ENCODE assay signal across 11 cellular contexts in the genomic region with DNA sequence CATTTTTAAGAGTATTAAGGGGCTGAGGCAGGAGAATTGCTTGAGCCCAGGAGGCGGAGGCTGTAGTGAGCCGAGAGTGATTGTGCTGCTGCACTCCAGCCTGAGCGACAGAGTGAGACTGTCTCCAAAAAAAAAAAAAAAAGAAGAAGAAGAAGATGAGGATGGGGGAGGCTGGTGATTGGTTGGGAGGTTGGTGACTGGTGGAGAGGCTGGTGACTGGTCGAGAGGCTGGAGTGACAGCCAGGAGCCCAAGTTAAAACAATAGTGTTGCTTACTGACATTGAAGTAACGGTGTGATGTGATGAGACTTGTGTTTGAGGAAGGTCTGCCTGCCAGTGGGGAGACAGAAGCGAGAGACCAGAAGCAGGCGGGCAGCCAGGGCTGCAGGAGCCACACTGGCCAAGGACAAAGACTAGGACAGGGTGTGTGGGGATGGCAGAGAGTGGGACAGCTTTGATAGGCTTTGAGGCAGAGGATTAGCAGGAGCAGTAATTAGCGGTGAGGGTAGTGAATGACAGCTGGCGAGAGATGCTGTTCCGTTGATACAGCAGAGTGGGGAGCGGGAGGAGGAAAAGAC. TPM values are rescaled to one million over a fixed set of nuclear protein-coding genes. Genes with fewer than 3 reads are reported as not detected.
A peak's percentile ranks its signal among the peaks of the same experiment; 100 is the strongest.
DNase-seq lines count a peak whose midpoint lies in the region; ATAC-seq and TF ChIP-seq lines count a peak whose summit lies in the region.
"Had no signal": no experiment of that assay in that cellular context is flagged by ENCODE, and none has a peak within 500 bp of the region (broad histone marks: within the 10 kb centered on the region; RNA-seq: fewer than 3 reads in every experiment).

No MANE protein-coding gene starts in this region.

- H3K9me3 ChIP-seq in endodermal cell (ENCODE audit: control insufficient read depth, low read length) (no peaks in the 10 kb centered on the region), transverse colon (no peaks in the 10 kb centered on the region)
- H3K9me3 ChIP-seq: tibial artery had no signal

- no peak for DNase-seq in activated CD4-positive, alpha-beta T cell treated with anti-CD3 and anti-CD28 coated beads, Interleukin-2, amount 10 ng/mL, durations not matched to agents 7 days and 5 days
- DNase-seq in activated CD4-positive, alpha-beta T cell treated with anti-CD3 and anti-CD28 coated beads, Interleukin-2, amount 50 U/mL, for 4 hours: no peak
- DNase-seq in T-cell: no peak
- DNase-seq in endodermal cell: no peak
- DNase-seq in putamen (ENCODE audit: low spot score): peak; percentile 39
- no peak for DNase-seq in left colon
- no peak for DNase-seq in transverse colon
- no peak for DNase-seq in erythroblast (lab: John Stamatoyannopoulos, UW)
- DNase-seq: Kasumi-1, NCI-H2171, tibial artery had no signal

- H3K27me3 ChIP-seq in endodermal cell (ENCODE audit: control insufficient read depth, insufficient read depth, low read length, poor library complexity, severe bottlenecking): no peaks in the 10 kb centered on the region
- no peaks in the 10 kb centered on the region for H3K27me3 ChIP-seq in transverse colon
- H3K27me3 ChIP-seq: tibial artery had no signal

- H3K4me1 ChIP-seq in endodermal cell (ENCODE audit: control insufficient read depth, insufficient read depth, low read length): no peaks in the 10 kb centered on the region
- H3K4me1 ChIP-seq in transverse colon: peaks cover 11 to 40% (median 16%) of the 10 kb centered on the region in 4 donors

- in situ Hi-C loops in transverse colon (cut with MboI; ENCODE audit: low pct_ligation_motif_present in 1 of 4, low pct_unique_long_range_greater_than_20kb in 1 of 4, low sequenced_read_pairs in 3 of 4): no loop called here

- no peak overlapping the region for H3K27ac ChIP-seq in endodermal cell (ENCODE audit: low read depth, low read length)
- no peak overlapping the region for H3K27ac ChIP-seq in transverse colon
- H3K27ac ChIP-seq: tibial artery had no signal

- CTCF ChIA-PET in activated CD4-positive, alpha-beta T cell treated with anti-CD3 and anti-CD28 coated beads, Interleukin-2, amount 10 ng/mL, durations not matched to agents 7 days and 5 days (lab: Charles Lee): no interaction called here
- CTCF ChIA-PET in T-cell (lab: Charles Lee): interaction anchor here in 1 of 2 donors (0.6 kb wide), 1 partner anchor 1262 kb away, joined by 4 read pairs; no protein-coding TSS in a partner anchor

- H3K36me3 ChIP-seq in endodermal cell (ENCODE audit: control insufficient read depth, insufficient read depth, low read length) (peaks cover 77% of the 10 kb centered on the region), transverse colon (peaks cover 0 to 41% (median 17%) of the 10 kb centered on the region in 4 donors)

- ATAC-seq in T-cell (replicated peaks in 1 of 4) (no peak), left colon (no peak)

- no peaks in the 10 kb centered on the region for H3K9me3 Mint-ChIP-seq in activated CD4-positive, alpha-beta T cell treated with anti-CD3 and anti-CD28 coated beads, Interleukin-2, amount 10 ng/mL, durations not matched to agents 7 days and 5 days
- H3K9me3 Mint-ChIP-seq in T-cell (no peaks in the 10 kb centered on the region), endodermal cell (no peaks in the 10 kb centered on the region)

- H3K4me3 ChIP-seq in endodermal cell (ENCODE audit: low read length) (no peak overlapping the region), transverse colon (no peak overlapping the region)
- H3K4me3 ChIP-seq: tibial artery had no signal

- H3K4me1 Mint-ChIP-seq in activated CD4-positive, alpha-beta T cell treated with anti-CD3 and anti-CD28 coated beads, Interleukin-2, amount 10 ng/mL, durations not matched to agents 7 days and 5 days: peaks cover 64% of the 10 kb centered on the region
- H3K4me1 Mint-ChIP-seq in T-cell (peaks cover 57 to 64% (median 60%) of the 10 kb centered on the region in 3 donors), endodermal cell (peaks cover 16% of the 10 kb centered on the region)

- peak overlapping the region; percentile 34 for H3K27ac Mint-ChIP-seq in activated CD4-positive, alpha-beta T cell treated with anti-CD3 and anti-CD28 coated beads, Interleukin-2, amount 10 ng/mL, durations not matched to agents 7 days and 5 days
- H3K27ac Mint-ChIP-seq in T-cell: peak overlapping the region; percentile 1 to 47
- peak overlapping the region; percentile 11 for H3K27ac Mint-ChIP-seq in endodermal cell

- WGBS in endodermal cell (ENCODE audit: insufficient coverage in 1 of 2, insufficient read length in 1 of 2), 2 experiments: 87 to 90% methylated on average over 10 to 11 of the region's 11 CpGs
- WGBS in transverse colon (ENCODE audit: low coverage in 1 of 2), 2 donors: 86 to 89% methylated on average over 9 to 11 of the region's 11 CpGs

- intact Hi-C loops in left colon (cut with DNase I, micrococcal nuclease) (no loop called here), transverse colon (cut with DNase I; ENCODE audit: low total_unique reads) (no loop called here)

- no peak for TF ChIP-seq POLR2A in transverse colon (IDR thresholded peaks at IDR 0.05)
- TF ChIP-seq POLR2A in erythroblast (IDR thresholded peaks at IDR 0.05; ENCODE audit: low read length): no peak

- TF ChIP-seq EP300 in transverse colon (IDR thresholded peaks at IDR 0.05; ENCODE audit: low read depth): no peak

- H3K36me3 Mint-ChIP-seq in activated CD4-positive, alpha-beta T cell treated with anti-CD3 and anti-CD28 coated beads, Interleukin-2, amount 10 ng/mL, durations not matched to agents 7 days and 5 days (ENCODE audit: low read depth): peaks cover 70% of the 10 kb centered on the region
- peaks cover 54% of the 10 kb centered on the region for H3K36me3 Mint-ChIP-seq in T-cell
- H3K36me3 Mint-ChIP-seq in endodermal cell (ENCODE audit: low read depth): peaks cover 82% of the 10 kb centered on the region

- POLR2A ChIA-PET in activated CD4-positive, alpha-beta T cell treated with anti-CD3 and anti-CD28 coated beads, Interleukin-2, amount 10 ng/mL, durations not matched to agents 7 days and 5 days (lab: Charles Lee): interaction anchor here (0.7 kb wide), 1 partner anchor 27 kb away, joined by 3 read pairs; a partner anchor contains a TSS
- POLR2A ChIA-PET in T-cell (lab: Charles Lee): no interaction called here

- no peak for TF ChIP-seq CTCF in endodermal cell (conservative IDR thresholded peaks at IDR 0.05)
- no peak for TF ChIP-seq CTCF in transverse colon (IDR thresholded peaks at IDR 0.05)

- H3K9ac ChIP-seq in endodermal cell (ENCODE audit: extremely low read depth, low read length, poor library complexity, severe bottlenecking): no peak overlapping the region

- H3K27me3 Mint-ChIP-seq in activated CD4-positive, alpha-beta T cell treated with anti-CD3 and anti-CD28 coated beads, Interleukin-2, amount 10 ng/mL, durations not matched to agents 7 days and 5 days: no peaks in the 10 kb centered on the region
- H3K27me3 Mint-ChIP-seq in T-cell: no peaks in the 10 kb centered on the region
- H3K27me3 Mint-ChIP-seq in endodermal cell (ENCODE audit: insufficient read depth): no peaks in the 10 kb centered on the region

- H3K4me3 Mint-ChIP-seq in activated CD4-positive, alpha-beta T cell treated with anti-CD3 and anti-CD28 coated beads, Interleukin-2, amount 10 ng/mL, durations not matched to agents 7 days and 5 days: no peak overlapping the region
- no peak overlapping the region for H3K4me3 Mint-ChIP-seq in T-cell
- H3K4me3 Mint-ChIP-seq in endodermal cell: no peak overlapping the region

RNA-seq across cellular contexts. Expression of a gene that starts 4.9 kb away (rescaled TPM):
- 100 to 1,000 TPM; 262 to 280 TPM for total RNA-seq in activated CD4-positive, alpha-beta T cell treated with anti-CD3 and anti-CD28 coated beads, Interleukin-2, amount 10 ng/mL, durations not matched to agents 7 days and 5 days
- 100 to 1,000 TPM; 224 to 308 (median 243) TPM for total RNA-seq in T-cell
- total RNA-seq in endodermal cell: 100 to 1,000 TPM; 186 to 236 TPM
- polyA plus RNA-seq in endodermal cell (2013, experiment 1 of 2): 161 TPM
- polyA plus RNA-seq in endodermal cell (2013, experiment 2 of 2): 142 TPM
- total RNA-seq in left colon: 100 to 1,000 TPM in 1 of 2 donors, 10 to 100 TPM in 1; 85.9 to 116 TPM
- total RNA-seq in transverse colon: 100 to 1,000 TPM in 2 of 4 donors, 10 to 100 TPM in 2; 64.6 to 217 (median 103) TPM

RNA-seq across cellular contexts. Expression of a gene that starts 9.7 kb away (rescaled TPM):
- total RNA-seq in activated CD4-positive, alpha-beta T cell treated with anti-CD3 and anti-CD28 coated beads, Interleukin-2, amount 10 ng/mL, durations not matched to agents 7 days and 5 days: 1 to 10 TPM; 2.3 to 3.1 TPM
- total RNA-seq in T-cell: 1 to 10 TPM in 4 of 5 donors, under 1 TPM in 1; 0.50 to 9.0 (median 6.2) TPM
- total RNA-seq in endodermal cell: 1 to 10 TPM; 3.7 to 4.0 TPM
- polyA plus RNA-seq in endodermal cell (2013, experiment 1 of 2): 1.4 TPM
- polyA plus RNA-seq in endodermal cell (2013, experiment 2 of 2): 2.2 TPM
- 1 to 10 TPM; 2.2 to 2.7 TPM for total RNA-seq in left colon
- total RNA-seq in transverse colon: 10 to 100 TPM in 1 of 4 donors, 1 to 10 TPM in 2, not detected in 1; 1.3 to 19.1 (median 3.7) TPM

RNA-seq across cellular contexts. Expression of a gene that starts 12.6 kb away (rescaled TPM):
- total RNA-seq in activated CD4-positive, alpha-beta T cell treated with anti-CD3 and anti-CD28 coated beads, Interleukin-2, amount 10 ng/mL, durations not matched to agents 7 days and 5 days: 10 to 100 TPM; 24.8 to 34.2 TPM
- total RNA-seq in T-cell (10 to 100 TPM in 2 of 5 donors, 1 to 10 TPM in 3; 5.6 to 14.6 (median 8.8) TPM), endodermal cell (100 to 1,000 TPM; 107 to 114 TPM), left colon (10 to 100 TPM; 18.6 to 21.4 TPM), transverse colon (10 to 100 TPM; 10.9 to 24.3 (median 21.2) TPM)
- 56.2 TPM for polyA plus RNA-seq in endodermal cell (2013, experiment 1 of 2)
- polyA plus RNA-seq in endodermal cell (2013, experiment 2 of 2): 56.4 TPM

RNA-seq across cellular contexts. Expression of a gene that starts 15.9 kb away (rescaled TPM):
- not detected for total RNA-seq in activated CD4-positive, alpha-beta T cell treated with anti-CD3 and anti-CD28 coated beads, Interleukin-2, amount 10 ng/mL, durations not matched to agents 7 days and 5 days
- under 1 TPM; 0.13 to 0.84 (median 0.44) TPM for total RNA-seq in T-cell
- total RNA-seq in endodermal cell: 10 to 100 TPM in 1 of 2 donors, 1 to 10 TPM in 1; 2.6 to 13.7 TPM
- polyA plus RNA-seq in endodermal cell (2013, experiment 1 of 2): 6.1 TPM
- polyA plus RNA-seq in endodermal cell (2013, experiment 2 of 2): 6.1 TPM
- 10 to 100 TPM; 18.4 to 29.2 TPM for total RNA-seq in left colon
- 10 to 100 TPM in 3 of 4 donors, 1 to 10 TPM in 1; 3.8 to 29.9 (median 14.3) TPM for total RNA-seq in transverse colon

RNA-seq across cellular contexts. Expression of a gene that starts 27.3 kb away (rescaled TPM):
- 10 to 100 TPM; 44.1 to 49.1 TPM for total RNA-seq in activated CD4-positive, alpha-beta T cell treated with anti-CD3 and anti-CD28 coated beads, Interleukin-2, amount 10 ng/mL, durations not matched to agents 7 days and 5 days
- total RNA-seq in T-cell (10 to 100 TPM; 49.9 to 72.6 (median 70.2) TPM), endodermal cell (10 to 100 TPM; 22.5 to 35.1 TPM), left colon (10 to 100 TPM; 31.0 to 33.6 TPM), transverse colon (10 to 100 TPM; 21.0 to 46.2 (median 23.1) TPM)
- 17.0 TPM for polyA plus RNA-seq in endodermal cell (2013, experiment 1 of 2)
- polyA plus RNA-seq in endodermal cell (2013, experiment 2 of 2): 16.7 TPM
